ENCODE assay signal across 10 cellular contexts in the genomic region with DNA sequence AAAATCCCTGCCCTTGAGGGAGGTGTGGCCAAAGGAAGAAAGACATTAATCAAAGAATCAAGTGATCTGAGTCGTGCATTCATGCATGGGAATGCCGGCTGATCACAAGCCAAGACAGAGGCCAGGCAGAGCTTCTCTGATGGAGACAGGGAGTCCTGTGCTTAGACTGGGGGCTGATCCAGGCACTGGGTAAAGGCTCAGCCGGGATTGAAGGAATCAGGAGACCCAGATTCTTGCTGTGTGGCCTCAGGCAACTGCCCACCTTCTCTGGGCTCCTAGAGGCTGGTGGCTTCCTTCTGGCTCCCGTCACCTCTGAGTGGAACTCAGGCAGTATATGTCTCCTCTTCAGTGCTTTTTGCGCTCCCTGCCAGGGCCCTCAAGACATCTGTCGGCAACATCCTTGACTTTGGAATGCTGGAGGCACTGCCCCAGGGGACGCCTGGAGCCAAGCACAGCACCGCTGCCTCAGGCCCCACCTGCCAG. TPM values are rescaled to one million over a fixed set of nuclear protein-coding genes. Genes with fewer than 3 reads are reported as not detected.
DNase-seq lines count a peak whose midpoint lies in the region; ATAC-seq and TF ChIP-seq lines count a peak whose summit lies in the region.
"Had no signal": no experiment of that assay in that cellular context is flagged by ENCODE, and none has a peak within 500 bp of the region (broad histone marks: within the 10 kb centered on the region; RNA-seq: fewer than 3 reads in every experiment).

No MANE protein-coding gene starts in this region.

- H3K4me3 Mint-ChIP-seq in Caco-2 (ENCODE audit: unreplicated experiment), result no peak overlapping the region

- H3K36me3 ChIP-seq in Caco-2 (ENCODE audit: control insufficient read depth, insufficient read depth, low read length) (peaks cover 2% of the 10 kb centered on the region; the same call in 1 of the 2 replicates), esophagus squamous epithelium (no peaks in the 10 kb centered on the region), psoas muscle (ENCODE audit: insufficient read depth in 1 of 2, low read depth in 1 of 2) (no peaks in the 10 kb centered on the region)
- H3K36me3 ChIP-seq: cardiac muscle cell had no signal

- H3K27ac ChIP-seq in esophagus squamous epithelium (peak overlapping the region; percentile 67 to 99 (median 98)), psoas muscle (peak overlapping the region; percentile 13)
- H3K27ac ChIP-seq: cardiac muscle cell had no signal

- H3K36me3 Mint-ChIP-seq in Caco-2 (ENCODE audit: insufficient read depth, unreplicated experiment), result peaks cover 35% of the 10 kb centered on the region

- no peaks in the 10 kb centered on the region for H3K9me3 Mint-ChIP-seq in Caco-2 (ENCODE audit: unreplicated experiment)

- H3K4me3 ChIP-seq in Caco-2 (ENCODE audit: low read depth, low read length) (no peak overlapping the region), esophagus squamous epithelium (no peak overlapping the region), psoas muscle (no peak overlapping the region)
- H3K4me3 ChIP-seq: cardiac muscle cell had no signal

- BruUV-seq in Caco-2 (replicated peaks; lab: Mats Ljungman, UMichigan), result no TSS peak

- TF ChIP-seq POLR2A in esophagus squamous epithelium (IDR thresholded peaks at IDR 0.05), result no peak

- peak in 2 of 4 donors; percentile 22 to 25 for ATAC-seq in psoas muscle
- ATAC-seq in GM21717 (IDR thresholded peaks at IDR 0.05; ENCODE audit: unreplicated experiment), result no peak

- H3K27me3 ChIP-seq in Caco-2 (replicated peaks; ENCODE audit: control insufficient read depth, insufficient read depth, low read length) (no peaks in the 10 kb centered on the region), esophagus squamous epithelium (no peaks in the 10 kb centered on the region), psoas muscle (ENCODE audit: insufficient read depth in 3 of 3, low read length in 2 of 3) (no peaks in the 10 kb centered on the region)

- POLR2A ChIA-PET in Caco-2 (lab: Charles Lee), result no interaction called here

- no peaks in the 10 kb centered on the region for H3K27me3 Mint-ChIP-seq in Caco-2 (ENCODE audit: insufficient read depth, unreplicated experiment)

- TF ChIP-seq CTCF in Caco-2 (IDR thresholded peaks at IDR 0.05; ENCODE audit: insufficient read depth in 1 of 2, low read depth in 1 of 2, low read length in 1 of 2, severe bottlenecking in 1 of 2, unreplicated experiment in 1 of 2), result no peak
- TF ChIP-seq CTCF in esophagus squamous epithelium (IDR thresholded peaks at IDR 0.05), result no peak
- TF ChIP-seq CTCF in psoas muscle (IDR thresholded peaks at IDR 0.05), result no peak

- H3K27ac Mint-ChIP-seq in Caco-2 (ENCODE audit: unreplicated experiment), result peak overlapping the region; percentile 51

- intact Hi-C loops in Caco-2 (cut with micrococcal nuclease; ENCODE audit: unreplicated experiment), result no loop called here
- intact Hi-C loops in esophagus squamous epithelium (cut with DNase I), result no loop called here
- intact Hi-C loops in psoas muscle (cut with DNase I), result loop anchor here in 1 of 2 donors (5.0 kb wide), 1 partner anchor 43 kb away; no protein-coding TSS in a partner anchor

- peaks cover 31% of the 10 kb centered on the region for H3K4me1 Mint-ChIP-seq in Caco-2 (ENCODE audit: low read depth, unreplicated experiment)

- DNase-seq in Caco-2 (no peak), NCI-H524 (lab: John Stamatoyannopoulos, UW) (peak; percentile 53 to 86), esophagus squamous epithelium (lab: John Stamatoyannopoulos, UW) (no peak), psoas muscle (peak in 1 of 2 donors; percentile 64), 8988T (no peak), H4 (ENCODE audit: low spot score) (no peak), NCI-H2196 (lab: John Stamatoyannopoulos, UW; ENCODE audit: unreplicated experiment) (no peak)
- DNase-seq: GDM1 had no signal

- 31 to 32% methylated on average over 4 to 8 of the region's 8 CpGs for WGBS in esophagus squamous epithelium, 2 donors
- WGBS in psoas muscle, 3 donors, result 31 to 44% (median 34%) methylated on average over 8 of the region's 8 CpGs

- CTCF ChIA-PET in Caco-2 (lab: Charles Lee), result no interaction called here

- no peaks in the 10 kb centered on the region for H3K9me3 ChIP-seq in Caco-2
- H3K9me3 ChIP-seq in esophagus squamous epithelium, result no peaks in the 10 kb centered on the region
- no peaks in the 10 kb centered on the region for H3K9me3 ChIP-seq in psoas muscle

- H3K4me1 ChIP-seq in Caco-2 (peaks cover 9% of the 10 kb centered on the region), esophagus squamous epithelium (peaks cover 77 to 97% (median 79%) of the 10 kb centered on the region in 3 donors), psoas muscle (peaks cover 51% of the 10 kb centered on the region)

RNA-seq across cellular contexts. Expression of gene RAI1, which starts 17.7 kb away (rescaled TPM):
- total RNA-seq in Caco-2 (2022), result 44.3 and 46.7 TPM in 2 replicates
- 10 to 100 TPM; 17.0 to 36.3 (median 22.3) TPM for total RNA-seq in esophagus squamous epithelium
- total RNA-seq in psoas muscle, result 1 to 10 TPM; 6.8 to 7.9 (median 7.2) TPM
- polyA plus RNA-seq in psoas muscle, result 1 to 10 TPM; 4.0 to 9.0 (median 6.6) TPM
- total RNA-seq in H4 (2014; rRNA removed; shearing (Covaris generic)), result 2.4 and 3.6 TPM in 2 replicates

Comparison
In these comparisons a context has a peak if more than half of its experiments do, and no peak if none do; other contexts are left out.
1. DNase-seq: peak in NCI-H524 (2 of 2); none in Caco-2 (0 of 2), esophagus squamous epithelium (single experiment), 8988T (single experiment), H4 (single experiment) and NCI-H2196 (single experiment).